Comparison of ENCODE assay signal across 1 cellular context in the genomic region with DNA sequence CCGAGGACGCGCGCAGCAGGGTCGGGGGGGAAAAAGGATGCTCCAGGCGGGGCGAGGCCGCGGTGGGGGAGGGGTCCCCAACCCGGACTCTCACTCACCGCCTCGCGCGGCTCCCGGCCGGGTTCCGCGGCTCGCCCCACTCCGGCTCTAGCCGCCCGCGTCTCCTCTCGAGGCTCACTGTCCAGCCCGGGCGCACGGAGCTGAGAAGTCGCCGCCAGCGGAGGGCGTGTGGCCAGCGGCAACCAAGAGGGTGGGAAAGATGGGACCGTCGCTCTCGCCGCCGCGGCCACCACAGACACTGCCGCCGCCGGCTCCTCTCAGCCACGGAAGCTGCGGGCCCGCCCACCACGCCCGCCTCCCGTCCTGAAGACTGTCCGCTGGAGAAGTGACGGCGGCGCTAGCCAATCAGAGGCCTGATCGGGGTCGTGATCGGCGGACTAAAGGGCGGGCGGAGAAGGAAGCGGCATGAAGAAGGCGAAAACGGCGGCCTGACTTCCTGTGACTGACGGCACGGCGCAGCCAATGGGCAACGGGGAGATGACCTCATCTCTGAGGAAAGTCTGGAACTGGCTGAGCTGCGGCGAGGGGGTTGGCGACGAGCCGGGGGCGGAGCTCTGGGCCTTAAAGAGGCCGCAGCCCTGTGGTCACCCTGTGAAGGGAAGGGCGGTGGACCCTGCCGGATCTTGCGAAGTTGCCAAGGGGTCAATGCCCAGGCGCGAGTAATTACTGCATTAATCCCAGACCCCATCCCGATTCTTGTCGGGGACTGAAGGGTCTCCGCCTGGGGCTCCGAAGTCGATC.
TF ChIP-seq lines count a peak whose summit lies in the region.

MRTFA (minus strand) TSS at position 340 of the 801 bp plus-strand sequence.

TF ChIP-seq in K562, 482 proteins besides CTCF, POLR2A, EP300 and RAD21 (continued from another document and continues in another):
- TF ChIP-seq THRAP3 (IDR thresholded peaks at IDR 0.05; ENCODE audit: borderline replicate concordance) (no peak), ZNF282 (CRISPR knock-in tag; IDR thresholded peaks at IDR 0.05) (no peak), NKRF (IDR thresholded peaks at IDR 0.05; ENCODE audit: borderline replicate concordance) (no peak), NUFIP1 (IDR thresholded peaks at IDR 0.05; ENCODE audit: partially characterized antibody) (no peak), HDAC1 (IDR thresholded peaks at IDR 0.05) (peak in 1 of 2 experiments; percentile 22; a peak in 1 of 4 replicates), SRSF1 (IDR thresholded peaks at IDR 0.05; ENCODE audit: low read depth, low read length) (no peak), YBX1 (IDR thresholded peaks at IDR 0.05) (no peak), ZFX (CRISPR knock-in tag; IDR thresholded peaks at IDR 0.05) (peak; percentile 86), HDAC8 (tag; IDR thresholded peaks at IDR 0.05) (no peak), MAFF (IDR thresholded peaks at IDR 0.05; ENCODE audit: low read length) (no peak), ZKSCAN8 (CRISPR knock-in tag; IDR thresholded peaks at IDR 0.05) (no peak), MBD2 (IDR thresholded peaks at IDR 0.05; ENCODE audit: borderline replicate concordance, low read depth) (peak; percentile 91), POLR2H (tag; IDR thresholded peaks at IDR 0.05; ENCODE audit: low read depth) (no peak), NEUROD1 (IDR thresholded peaks at IDR 0.05; ENCODE audit: borderline replicate concordance, low read depth, low read length, partially characterized antibody) (peak; percentile 82), SRSF9 (IDR thresholded peaks at IDR 0.05; ENCODE audit: borderline replicate concordance, low read depth, low read length) (no peak), FOS (IDR thresholded peaks at IDR 0.05; ENCODE audit: extremely low read depth, insufficient read length) (peak; percentile 84), ZBTB12 (CRISPR knock-in tag; IDR thresholded peaks at IDR 0.05) (no peak), DLX4 (CRISPR knock-in tag; IDR thresholded peaks at IDR 0.05) (no peak), KLF10 (CRISPR knock-in tag; IDR thresholded peaks at IDR 0.05) (no peak), NFIC (IDR thresholded peaks at IDR 0.05) (no peak), TSC22D4 (tag; IDR thresholded peaks at IDR 0.05) (no peak), USF1 (CRISPR knock-in tag; IDR thresholded peaks at IDR 0.05) (peak; percentile 54), MITF (IDR thresholded peaks at IDR 0.05) (no peak), BRF2 (IDR thresholded peaks at IDR 0.05; ENCODE audit: borderline replicate concordance, insufficient read depth, insufficient read length) (no peak), RFX5 (IDR thresholded peaks at IDR 0.05; ENCODE audit: low read depth, low read length) (no peak)
- TF ChIP-seq, protein P1, sequence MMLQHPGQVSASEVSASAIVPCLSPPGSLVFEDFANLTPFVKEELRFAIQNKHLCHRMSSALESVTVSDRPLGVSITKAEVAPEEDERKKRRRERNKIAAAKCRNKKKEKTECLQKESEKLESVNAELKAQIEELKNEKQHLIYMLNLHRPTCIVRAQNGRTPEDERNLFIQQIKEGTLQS (IDR thresholded peaks at IDR 0.05): peak; percentile 96
- TF ChIP-seq, protein P1 (CRISPR knock-in tag; conservative IDR thresholded peaks at IDR 0.05): no peak
- TF ChIP-seq, protein P2, sequence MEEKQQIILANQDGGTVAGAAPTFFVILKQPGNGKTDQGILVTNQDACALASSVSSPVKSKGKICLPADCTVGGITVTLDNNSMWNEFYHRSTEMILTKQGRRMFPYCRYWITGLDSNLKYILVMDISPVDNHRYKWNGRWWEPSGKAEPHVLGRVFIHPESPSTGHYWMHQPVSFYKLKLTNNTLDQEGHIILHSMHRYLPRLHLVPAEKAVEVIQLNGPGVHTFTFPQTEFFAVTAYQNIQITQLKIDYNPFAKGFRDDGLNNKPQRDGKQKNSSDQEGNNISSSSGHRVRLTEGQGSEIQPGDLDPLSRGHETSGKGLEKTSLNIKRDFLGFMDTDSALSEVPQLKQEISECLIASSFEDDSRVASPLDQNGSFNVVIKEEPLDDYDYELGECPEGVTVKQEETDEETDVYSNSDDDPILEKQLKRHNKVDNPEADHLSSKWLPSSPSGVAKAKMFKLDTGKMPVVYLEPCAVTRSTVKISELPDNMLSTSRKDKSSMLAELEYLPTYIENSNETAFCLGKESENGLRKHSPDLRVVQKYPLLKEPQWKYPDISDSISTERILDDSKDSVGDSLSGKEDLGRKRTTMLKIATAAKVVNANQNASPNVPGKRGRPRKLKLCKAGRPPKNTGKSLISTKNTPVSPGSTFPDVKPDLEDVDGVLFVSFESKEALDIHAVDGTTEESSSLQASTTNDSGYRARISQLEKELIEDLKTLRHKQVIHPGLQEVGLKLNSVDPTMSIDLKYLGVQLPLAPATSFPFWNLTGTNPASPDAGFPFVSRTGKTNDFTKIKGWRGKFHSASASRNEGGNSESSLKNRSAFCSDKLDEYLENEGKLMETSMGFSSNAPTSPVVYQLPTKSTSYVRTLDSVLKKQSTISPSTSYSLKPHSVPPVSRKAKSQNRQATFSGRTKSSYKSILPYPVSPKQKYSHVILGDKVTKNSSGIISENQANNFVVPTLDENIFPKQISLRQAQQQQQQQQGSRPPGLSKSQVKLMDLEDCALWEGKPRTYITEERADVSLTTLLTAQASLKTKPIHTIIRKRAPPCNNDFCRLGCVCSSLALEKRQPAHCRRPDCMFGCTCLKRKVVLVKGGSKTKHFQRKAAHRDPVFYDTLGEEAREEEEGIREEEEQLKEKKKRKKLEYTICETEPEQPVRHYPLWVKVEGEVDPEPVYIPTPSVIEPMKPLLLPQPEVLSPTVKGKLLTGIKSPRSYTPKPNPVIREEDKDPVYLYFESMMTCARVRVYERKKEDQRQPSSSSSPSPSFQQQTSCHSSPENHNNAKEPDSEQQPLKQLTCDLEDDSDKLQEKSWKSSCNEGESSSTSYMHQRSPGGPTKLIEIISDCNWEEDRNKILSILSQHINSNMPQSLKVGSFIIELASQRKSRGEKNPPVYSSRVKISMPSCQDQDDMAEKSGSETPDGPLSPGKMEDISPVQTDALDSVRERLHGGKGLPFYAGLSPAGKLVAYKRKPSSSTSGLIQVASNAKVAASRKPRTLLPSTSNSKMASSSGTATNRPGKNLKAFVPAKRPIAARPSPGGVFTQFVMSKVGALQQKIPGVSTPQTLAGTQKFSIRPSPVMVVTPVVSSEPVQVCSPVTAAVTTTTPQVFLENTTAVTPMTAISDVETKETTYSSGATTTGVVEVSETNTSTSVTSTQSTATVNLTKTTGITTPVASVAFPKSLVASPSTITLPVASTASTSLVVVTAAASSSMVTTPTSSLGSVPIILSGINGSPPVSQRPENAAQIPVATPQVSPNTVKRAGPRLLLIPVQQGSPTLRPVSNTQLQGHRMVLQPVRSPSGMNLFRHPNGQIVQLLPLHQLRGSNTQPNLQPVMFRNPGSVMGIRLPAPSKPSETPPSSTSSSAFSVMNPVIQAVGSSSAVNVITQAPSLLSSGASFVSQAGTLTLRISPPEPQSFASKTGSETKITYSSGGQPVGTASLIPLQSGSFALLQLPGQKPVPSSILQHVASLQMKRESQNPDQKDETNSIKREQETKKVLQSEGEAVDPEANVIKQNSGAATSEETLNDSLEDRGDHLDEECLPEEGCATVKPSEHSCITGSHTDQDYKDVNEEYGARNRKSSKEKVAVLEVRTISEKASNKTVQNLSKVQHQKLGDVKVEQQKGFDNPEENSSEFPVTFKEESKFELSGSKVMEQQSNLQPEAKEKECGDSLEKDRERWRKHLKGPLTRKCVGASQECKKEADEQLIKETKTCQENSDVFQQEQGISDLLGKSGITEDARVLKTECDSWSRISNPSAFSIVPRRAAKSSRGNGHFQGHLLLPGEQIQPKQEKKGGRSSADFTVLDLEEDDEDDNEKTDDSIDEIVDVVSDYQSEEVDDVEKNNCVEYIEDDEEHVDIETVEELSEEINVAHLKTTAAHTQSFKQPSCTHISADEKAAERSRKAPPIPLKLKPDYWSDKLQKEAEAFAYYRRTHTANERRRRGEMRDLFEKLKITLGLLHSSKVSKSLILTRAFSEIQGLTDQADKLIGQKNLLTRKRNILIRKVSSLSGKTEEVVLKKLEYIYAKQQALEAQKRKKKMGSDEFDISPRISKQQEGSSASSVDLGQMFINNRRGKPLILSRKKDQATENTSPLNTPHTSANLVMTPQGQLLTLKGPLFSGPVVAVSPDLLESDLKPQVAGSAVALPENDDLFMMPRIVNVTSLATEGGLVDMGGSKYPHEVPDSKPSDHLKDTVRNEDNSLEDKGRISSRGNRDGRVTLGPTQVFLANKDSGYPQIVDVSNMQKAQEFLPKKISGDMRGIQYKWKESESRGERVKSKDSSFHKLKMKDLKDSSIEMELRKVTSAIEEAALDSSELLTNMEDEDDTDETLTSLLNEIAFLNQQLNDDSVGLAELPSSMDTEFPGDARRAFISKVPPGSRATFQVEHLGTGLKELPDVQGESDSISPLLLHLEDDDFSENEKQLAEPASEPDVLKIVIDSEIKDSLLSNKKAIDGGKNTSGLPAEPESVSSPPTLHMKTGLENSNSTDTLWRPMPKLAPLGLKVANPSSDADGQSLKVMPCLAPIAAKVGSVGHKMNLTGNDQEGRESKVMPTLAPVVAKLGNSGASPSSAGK (IDR thresholded peaks at IDR 0.05): peak; percentile 62; the same call in 1 of the 2 replicates
